20 cellular contexts compared by ENCODE assay signal in genomic region chr20:12023169-12023795, GRCh38.
DNase-seq lines count a peak whose midpoint lies in the region; ATAC-seq lines count a peak whose summit lies in the region.
"Had no signal": no experiment of that assay in that cellular context is flagged by ENCODE, and none has a peak within 500 bp of the region (broad histone marks: within the 10 kb centered on the region; RNA-seq: fewer than 3 reads in every experiment).

No MANE protein-coding gene starts in this region.

- H3K4me1 ChIP-seq in effector memory CD4-positive, alpha-beta T cell (ENCODE audit: control insufficient read depth, insufficient read depth, low read length, poor library complexity, severe bottlenecking) = no peaks in the 10 kb centered on the region
- H3K4me1 ChIP-seq: prostate gland, tibial artery had no signal

- DNase-seq in MV-4-11 (lab: John Stamatoyannopoulos, UW) (peak; percentile 76), memory B cell (ENCODE audit: low spot score in 2 of 2) (no peak), putamen (ENCODE audit: low spot score) (no peak)
- no peak for DNase-seq in effector memory CD4-positive, alpha-beta T cell
- DNase-seq in activated CD4-positive, alpha-beta T cell treated with anti-CD3 and anti-CD28 coated beads, Interleukin-2, amount 50 U/mL, for 4 hours = no peak
- DNase-seq: activated CD4-positive, CD25-positive, alpha-beta regulatory T cell; activated naive CD8-positive, alpha-beta T cell treated with anti-CD3 and anti-CD28 coated beads, Interleukin-2, amount 50 U/mL, for 24 hours; dermis blood vessel endothelial cell; NCI-H1436; NCI-H2227 treated with DMSO at 0.1 percent for 48 hours; nephron progenitor cell; SHP77; tibial artery had no signal

- H3K4me3 Mint-ChIP-seq in memory B cell = no peak overlapping the region
- H3K4me3 Mint-ChIP-seq: activated naive CD8-positive, alpha-beta T cell treated with anti-CD3 and anti-CD28 coated beads, Interleukin-2, amount 50 U/mL, for 24 hours; nephron progenitor cell; stimulated activated effector memory CD8-positive, alpha-beta T cell treated with anti-CD3 and anti-CD28 coated beads, Interleukin-12 subunit alpha, Interleukin-12 subunit beta, amount 100 ng/mL, for 72 hours; T-helper 1 cell treated with Interleukin-12 subunit alpha and Interleukin-12 subunit beta and Interleukin-4 antibody, amounts not matched to agents 30 μg/mL and 1 μg/mL, for 36 hours had no signal

- no peak overlapping the region for H3K27ac Mint-ChIP-seq in memory B cell
- H3K27ac Mint-ChIP-seq: activated naive CD8-positive, alpha-beta T cell treated with anti-CD3 and anti-CD28 coated beads, Interleukin-2, amount 50 U/mL, for 24 hours; nephron progenitor cell; stimulated activated effector memory CD8-positive, alpha-beta T cell treated with anti-CD3 and anti-CD28 coated beads, Interleukin-12 subunit alpha, Interleukin-12 subunit beta, amount 100 ng/mL, for 72 hours; T-helper 1 cell treated with Interleukin-12 subunit alpha and Interleukin-12 subunit beta and Interleukin-4 antibody, amounts not matched to agents 30 μg/mL and 1 μg/mL, for 36 hours had no signal

- H3K36me3 ChIP-seq in effector memory CD4-positive, alpha-beta T cell (ENCODE audit: control insufficient read depth, insufficient read depth, low read length) = no peaks in the 10 kb centered on the region
- H3K36me3 ChIP-seq: prostate gland, tibial artery had no signal

- no peaks in the 10 kb centered on the region for H3K27me3 Mint-ChIP-seq in memory B cell
- H3K27me3 Mint-ChIP-seq: activated naive CD8-positive, alpha-beta T cell treated with anti-CD3 and anti-CD28 coated beads, Interleukin-2, amount 50 U/mL, for 24 hours had no signal

- H3K9me3 Mint-ChIP-seq in memory B cell = peaks cover 6% of the 10 kb centered on the region
- H3K9me3 Mint-ChIP-seq: activated naive CD8-positive, alpha-beta T cell treated with anti-CD3 and anti-CD28 coated beads, Interleukin-2, amount 50 U/mL, for 24 hours had no signal

- ATAC-seq in GM18867 (IDR thresholded peaks at IDR 0.05; ENCODE audit: unreplicated experiment) (peak; percentile 91), HG02870 (IDR thresholded peaks at IDR 0.05; ENCODE audit: unreplicated experiment) (peak; percentile 65), memory B cell (ENCODE audit: low read depth) (peak; percentile 58), HG02759 (IDR thresholded peaks at IDR 0.05; ENCODE audit: unreplicated experiment) (no peak)
- ATAC-seq: activated naive CD8-positive, alpha-beta T cell treated with anti-CD3 and anti-CD28 coated beads, Interleukin-2, amount 50 U/mL, for 24 hours; K562; stimulated activated effector memory CD8-positive, alpha-beta T cell treated with anti-CD3 and anti-CD28 coated beads, Interleukin-12 subunit alpha, Interleukin-12 subunit beta, amount 100 ng/mL, for 72 hours had no signal

- H3K27me3 ChIP-seq in effector memory CD4-positive, alpha-beta T cell (replicated peaks; ENCODE audit: control insufficient read depth, insufficient read depth, low read length, poor library complexity, severe bottlenecking) = no peaks in the 10 kb centered on the region
- H3K27me3 ChIP-seq: tibial artery had no signal

- H3K36me3 Mint-ChIP-seq in memory B cell = no peaks in the 10 kb centered on the region
- H3K36me3 Mint-ChIP-seq: stimulated activated effector memory CD8-positive, alpha-beta T cell treated with anti-CD3 and anti-CD28 coated beads, Interleukin-12 subunit alpha, Interleukin-12 subunit beta, amount 100 ng/mL, for 72 hours had no signal

- H3K4me3 ChIP-seq in effector memory CD4-positive, alpha-beta T cell (ENCODE audit: insufficient read depth, low read depth, low read length, poor library complexity, severe bottlenecking) = no peak overlapping the region
- H3K4me3 ChIP-seq: K562, prostate gland, tibial artery had no signal

- peaks cover 12% of the 10 kb centered on the region for H3K4me1 Mint-ChIP-seq in memory B cell
- H3K4me1 Mint-ChIP-seq: stimulated activated effector memory CD8-positive, alpha-beta T cell treated with anti-CD3 and anti-CD28 coated beads, Interleukin-12 subunit alpha, Interleukin-12 subunit beta, amount 100 ng/mL, for 72 hours had no signal

- no peaks in the 10 kb centered on the region for H3K9me3 ChIP-seq in effector memory CD4-positive, alpha-beta T cell (ENCODE audit: control insufficient read depth, low read length)
- H3K9me3 ChIP-seq: prostate gland, tibial artery had no signal

- no peak overlapping the region for H3K27ac ChIP-seq in effector memory CD4-positive, alpha-beta T cell (ENCODE audit: insufficient read depth, low read length, poor library complexity, severe bottlenecking)
- H3K27ac ChIP-seq: prostate gland, tibial artery had no signal
